1 cellular context compared by ENCODE assay signal in genomic region chr6:41958022-41958856, GRCh38.
TF ChIP-seq lines count a peak whose summit lies in the region.

No MANE protein-coding gene starts in this region.

TF ChIP-seq in K562, 482 proteins besides CTCF, POLR2A, EP300 and RAD21:
- TF ChIP-seq RBM25 (IDR thresholded peaks at IDR 0.05; ENCODE audit: low read depth, low read length, severe bottlenecking) (no peak), ESRRB (CRISPR knock-in tag; IDR thresholded peaks at IDR 0.05; ENCODE audit: borderline replicate concordance) (no peak), ZBTB40 (IDR thresholded peaks at IDR 0.05) (peak; percentile 66), ZBTB40 (CRISPR knock-in tag; IDR thresholded peaks at IDR 0.05) (no peak), CEBPG (CRISPR knock-in tag; IDR thresholded peaks at IDR 0.05) (peak; percentile 42; the same call in 1 of the 2 replicates), CEBPG (tag; conservative IDR thresholded peaks at IDR 0.05 in 1 of 2, IDR thresholded peaks at IDR 0.05 in 1 of 2) (0 out of 4 replicates have a peak, but pooled peaks of 1 of the 2 experiments have one; percentile 40), ATF3 (IDR thresholded peaks at IDR 0.05) (peak; percentile 82), ATF3 (CRISPR knock-in tag; conservative IDR thresholded peaks at IDR 0.05) (no peak)
